Comparison of ENCODE assay signal across 10 cellular contexts in the genomic region with DNA sequence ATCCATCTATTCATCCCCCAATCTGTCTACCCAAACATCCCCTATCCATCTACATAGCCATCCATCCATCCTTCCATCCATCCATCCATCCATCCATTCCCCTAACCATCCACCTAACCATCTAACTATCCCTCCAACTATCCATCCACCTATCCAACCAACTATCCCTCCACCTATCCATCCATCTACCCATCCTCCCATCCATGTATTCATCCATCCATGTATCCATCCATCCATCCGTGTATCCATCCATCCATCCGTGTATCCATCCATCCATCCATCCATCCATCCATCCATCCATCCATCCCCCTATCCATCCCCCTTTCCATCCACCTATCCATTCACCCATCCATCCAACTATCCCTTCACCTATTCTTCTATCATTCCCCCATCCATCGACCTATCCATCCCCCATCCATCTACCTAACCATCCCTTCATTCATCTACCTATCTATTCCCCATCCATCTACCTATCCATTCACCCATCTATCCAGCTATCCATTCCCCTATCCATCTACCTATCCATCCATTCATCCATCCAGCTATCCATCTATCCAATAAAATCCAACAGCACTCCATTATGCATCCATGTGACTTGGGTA.
"Had no signal": no experiment of that assay in that cellular context is flagged by ENCODE, and none has a peak within 500 bp of the region (broad histone marks: within the 10 kb centered on the region; RNA-seq: fewer than 3 reads in every experiment).

No MANE protein-coding gene starts in this region.

- H3K4me3 Mint-ChIP-seq: H9, HFFc6, IgD-negative memory B cell had no signal

- H3K9ac ChIP-seq: GM23248, KMS-11 had no signal

- H3K4me3 ChIP-seq: GM23248 had no signal

- H3K27ac ChIP-seq: GM23248, KMS-11 had no signal

- H2AFZ ChIP-seq: GM23248 had no signal

- FAIRE-seq: H54, HTR-8/SVneo had no signal

- H3K9me3 Mint-ChIP-seq: H9, IgD-negative memory B cell had no signal

- DNase-seq: GM23248, GOT3, H9, HCEC 1CT, HFFc6, KBM-7 had no signal

- H3K27ac Mint-ChIP-seq: H9, HFFc6, IgD-negative memory B cell had no signal

- H3K27me3 Mint-ChIP-seq: IgD-negative memory B cell had no signal

- H3K4me2 ChIP-seq: KMS-11 had no signal
